Comparison of ENCODE assay signal across 8 cellular contexts in genomic region chr19:19627716-19628498, GRCh38. TPM values are rescaled to one million over a fixed set of nuclear protein-coding genes. Genes with fewer than 3 reads are reported as not detected.
DNase-seq lines count a peak whose midpoint lies in the region; ATAC-seq and TF ChIP-seq lines count a peak whose summit lies in the region.

TSS of gene LPAR2 (minus strand) at chr19:19628220. CDS start at chr19:19627275, 945 bp downstream.

- no peaks in the 10 kb centered on the region for H3K9me3 ChIP-seq in upper lobe of right lung

- peaks cover 2% of the 10 kb centered on the region for H3K36me3 Mint-ChIP-seq in osteocyte (ENCODE audit: unreplicated experiment)

- peak within 1 kb of the TSS; percentile 58 for H3K4me3 ChIP-seq in upper lobe of right lung

- peak within 1 kb of the TSS; percentile 74 for H3K4me3 Mint-ChIP-seq in osteocyte (ENCODE audit: unreplicated experiment)

- H3K27me3 ChIP-seq in upper lobe of right lung, result no peaks in the 10 kb centered on the region

- H3K27ac Mint-ChIP-seq in osteocyte (ENCODE audit: unreplicated experiment), result peak within 1 kb of the TSS; percentile 18

- TF ChIP-seq CTCF in osteocyte (IDR thresholded peaks at IDR 0.05) (no peak), upper lobe of right lung (IDR thresholded peaks at IDR 0.05) (peak; percentile 8)

- ATAC-seq in GM21717 (IDR thresholded peaks at IDR 0.05; ENCODE audit: unreplicated experiment), result peak; percentile 44
- peak; percentile 89 for ATAC-seq in esophagus mucosa
- peak; percentile 92 for ATAC-seq in upper lobe of right lung

- DNase-seq in DMS153 treated with DMSO at 0.1 percent for 48 hours (lab: John Stamatoyannopoulos, UW; ENCODE audit: unreplicated experiment) (peak; percentile 39), NCI-H2196 (lab: John Stamatoyannopoulos, UW; ENCODE audit: unreplicated experiment) (peak; percentile 76), osteocyte (ENCODE audit: extremely low spot score, unreplicated experiment) (no peak), upper lobe of right lung (peak; percentile 85), SW 1271 (lab: John Stamatoyannopoulos, UW) (no peak)
- DNase-seq in activated CD8-positive, alpha-beta memory T cell treated with anti-CD3 and anti-CD28 coated beads, Interleukin-2, amount 50 U/mL, for 48 hours, result peak; percentile 85

- intact Hi-C loops in upper lobe of right lung (cut with DNase I), result no loop called here

- no peaks in the 10 kb centered on the region for H3K4me1 ChIP-seq in upper lobe of right lung

- H3K27ac ChIP-seq in upper lobe of right lung, result peak within 1 kb of the TSS; percentile 36

- no peaks in the 10 kb centered on the region for H3K36me3 ChIP-seq in upper lobe of right lung

- H3K9me3 Mint-ChIP-seq in osteocyte (ENCODE audit: unreplicated experiment), result no peaks in the 10 kb centered on the region

- H3K4me1 Mint-ChIP-seq in osteocyte (ENCODE audit: unreplicated experiment), result peaks cover 10% of the 10 kb centered on the region

- H3K27me3 Mint-ChIP-seq in osteocyte (ENCODE audit: unreplicated experiment), result no peaks in the 10 kb centered on the region

RNA-seq across cellular contexts. Expression of gene LPAR2, which starts in this region (rescaled TPM):
- 7.6 TPM for total RNA-seq in esophagus mucosa
- total RNA-seq in osteocyte, result 6.8 and 7.4 TPM in 2 replicates
- 23.5 TPM for total RNA-seq in upper lobe of right lung

Comparison
In these comparisons a context has a peak if more than half of its experiments do, and no peak if none do; other contexts are left out.
1. DNase-seq: peak in DMS153 treated with DMSO at 0.1 percent for 48 hours (single experiment), NCI-H2196 (single experiment), activated CD8-positive, alpha-beta memory T cell treated with anti-CD3 and anti-CD28 coated beads, Interleukin-2, amount 50 U/mL, for 48 hours (single experiment) and upper lobe of right lung (single experiment); none in osteocyte (single experiment) and SW 1271 (0 of 2).
2. Peak in every context shown above with its lines, with median percentiles within 50 percentile points of each other: ATAC-seq.